In genomic region chr7:127589901-127590300, GRCh38 we compare ENCODE assay signal across 13 cellular contexts. TPM values are rescaled to one million over a fixed set of nuclear protein-coding genes. Genes with fewer than 3 reads are reported as not detected.
DNase-seq lines count a peak whose midpoint lies in the region; ATAC-seq and TF ChIP-seq lines count a peak whose summit lies in the region.
"Had no signal": no experiment of that assay in that cellular context is flagged by ENCODE, and none has a peak within 500 bp of the region (broad histone marks: within the 10 kb centered on the region; RNA-seq: fewer than 3 reads in every experiment).

No MANE protein-coding gene starts in this region.

- TF ChIP-seq CTCF in DND-41 (IDR thresholded peaks at IDR 0.05; ENCODE audit: borderline replicate concordance, extremely low read depth, low read length, poor library complexity, severe bottlenecking) = no peak

- H3K4me1 ChIP-seq in DND-41 (ENCODE audit: insufficient read depth, low read length) = peaks cover 32% of the 10 kb centered on the region

- H3K9me3 Mint-ChIP-seq in activated T-helper 17 cell treated with anti-CD3 and anti-CD28 coated beads, Interleukin-2, amount 50 U/mL, for 72 hours = no peaks in the 10 kb centered on the region

- H3K4me1 Mint-ChIP-seq in activated T-helper 17 cell treated with anti-CD3 and anti-CD28 coated beads, Interleukin-2, amount 50 U/mL, for 72 hours = peaks cover 14% of the 10 kb centered on the region

- DNase-seq in AG08395 (ENCODE audit: low spot score) = peak; percentile 45
- DNase-seq in DND-41 = no peak
- DNase-seq in medulla oblongata (ENCODE audit: extremely low spot score) = peak; percentile 47
- no peak for DNase-seq in NCI-H524 treated with DMSO at 0.1 percent for 48 hours (lab: John Stamatoyannopoulos, UW)
- no peak for DNase-seq in dedifferentiated amniotic fluid mesenchymal stem cell (ENCODE audit: extremely low spot score)
- DNase-seq: left cardiac atrium, NCI-H510A treated with DMSO at 0.1 percent for 48 hours, thyroid gland had no signal

- H3K36me3 ChIP-seq in DND-41 (ENCODE audit: insufficient read depth, low read length) = peaks cover 23% of the 10 kb centered on the region

- peak overlapping the region; percentile 99 for H3K4me2 ChIP-seq in DND-41 (ENCODE audit: insufficient read depth, low read length)

- H3K4me3 ChIP-seq in DND-41 (ENCODE audit: low read depth in 1 of 2, low read length in 2 of 2) = 0 out of 4 replicates have a peak overlapping the region, but pooled peaks of 1 of the 2 experiments have one; percentile 80

- H3K9ac ChIP-seq in DND-41 (ENCODE audit: low read depth, low read length) = no peak overlapping the region

- peaks cover 35% of the 10 kb centered on the region for H3K36me3 Mint-ChIP-seq in activated T-helper 17 cell treated with anti-CD3 and anti-CD28 coated beads, Interleukin-2, amount 50 U/mL, for 72 hours (ENCODE audit: low read depth)

- H2AFZ ChIP-seq in DND-41 (ENCODE audit: low read depth, low read length) = no peak overlapping the region

- peak overlapping the region; percentile 93 for H3K4me3 Mint-ChIP-seq in activated T-helper 17 cell treated with anti-CD3 and anti-CD28 coated beads, Interleukin-2, amount 50 U/mL, for 72 hours

- no peaks in the 10 kb centered on the region for H3K27me3 ChIP-seq in DND-41 (ENCODE audit: insufficient read depth, low read length, poor library complexity)
- H3K27me3 ChIP-seq: thyroid gland had no signal

- H4K20me1 ChIP-seq in DND-41 (ENCODE audit: insufficient read depth, low read length) = peaks cover 10% of the 10 kb centered on the region

- no peaks in the 10 kb centered on the region for H3K27me3 Mint-ChIP-seq in activated T-helper 17 cell treated with anti-CD3 and anti-CD28 coated beads, Interleukin-2, amount 50 U/mL, for 72 hours

- peaks cover 18% of the 10 kb centered on the region for H3K79me2 ChIP-seq in DND-41 (ENCODE audit: insufficient read depth, low read length)

- H3K27ac Mint-ChIP-seq in activated T-helper 17 cell treated with anti-CD3 and anti-CD28 coated beads, Interleukin-2, amount 50 U/mL, for 72 hours = peak overlapping the region; percentile 97

- no peak for ATAC-seq in DND-41 (ENCODE audit: insufficient read depth, low read depth)
- no peak for ATAC-seq in activated T-helper 17 cell treated with anti-CD3 and anti-CD28 coated beads, Interleukin-2, amount 50 U/mL, for 72 hours (replicated peaks)
- no peak for ATAC-seq in HG03571 (IDR thresholded peaks at IDR 0.05; ENCODE audit: unreplicated experiment)
- no peak for ATAC-seq in HG03457 (IDR thresholded peaks at IDR 0.05; ENCODE audit: unreplicated experiment)
- ATAC-seq: left cardiac atrium had no signal

- no peaks in the 10 kb centered on the region for H3K9me3 ChIP-seq in DND-41 (ENCODE audit: insufficient read depth, low read length, severe bottlenecking)
- H3K9me3 ChIP-seq: thyroid gland had no signal

- no peak overlapping the region for H3K27ac ChIP-seq in DND-41 (ENCODE audit: low read length)
- H3K27ac ChIP-seq: SK-N-MC, thyroid gland had no signal

RNA-seq across cellular contexts. Expression of gene ARF5, which starts 1.7 kb away (rescaled TPM):
- 10 to 100 TPM; 87.6 to 98.9 TPM for total RNA-seq in activated T-helper 17 cell treated with anti-CD3 and anti-CD28 coated beads, Interleukin-2, amount 50 U/mL, for 72 hours

RNA-seq across cellular contexts. Expression of gene FSCN3, which starts 3.6 kb away (rescaled TPM):
- total RNA-seq in activated T-helper 17 cell treated with anti-CD3 and anti-CD28 coated beads, Interleukin-2, amount 50 U/mL, for 72 hours = 1 to 10 TPM in 1 of 2 donors, under 1 TPM in 1; 0.87 to 2.0 TPM

RNA-seq across cellular contexts. Expression of gene GCC1, which starts 4.5 kb away (rescaled TPM):
- total RNA-seq in activated T-helper 17 cell treated with anti-CD3 and anti-CD28 coated beads, Interleukin-2, amount 50 U/mL, for 72 hours = 10 to 100 TPM; 13.2 to 18.1 TPM

RNA-seq across cellular contexts. Expression of gene PAX4, which starts 28.0 kb away (rescaled TPM):
- total RNA-seq in activated T-helper 17 cell treated with anti-CD3 and anti-CD28 coated beads, Interleukin-2, amount 50 U/mL, for 72 hours = not detected
- total RNA-seq: left cardiac atrium, pulmonary artery endothelial cell, thyroid gland had no signal

Comparison
In these comparisons a context has a peak if more than half of its experiments do, and no peak if none do; other contexts are left out.
1. DNase-seq: peak in AG08395 (single experiment) and medulla oblongata (single experiment); none in DND-41 (single experiment), NCI-H524 treated with DMSO at 0.1 percent for 48 hours (single experiment) and dedifferentiated amniotic fluid mesenchymal stem cell (single experiment).